In the genomic region with DNA sequence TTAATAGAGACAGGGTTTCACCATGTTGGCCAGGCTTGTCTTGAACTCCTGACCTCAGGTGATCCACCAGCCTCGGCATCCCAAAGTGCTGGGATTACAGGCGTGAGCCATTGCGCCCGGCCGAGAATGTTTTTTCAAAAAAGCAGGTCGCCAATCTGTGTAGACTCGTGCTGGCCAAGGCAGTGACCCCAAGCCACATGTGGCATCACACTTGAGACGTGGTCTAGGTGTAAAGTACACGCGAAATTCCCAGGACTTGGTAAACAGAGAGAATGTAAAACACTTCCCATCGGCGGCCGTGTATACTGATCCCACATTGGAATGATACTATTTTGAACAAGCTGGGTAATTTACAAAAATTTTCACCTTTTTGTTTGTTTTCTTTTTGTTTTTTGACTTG, we compare ENCODE assay signal across 1 cellular context.
TF ChIP-seq lines count a peak whose summit lies in the region.

No MANE protein-coding gene starts in this region.

TF ChIP-seq in GM23338, 12 proteins besides CTCF, POLR2A, EP300 and RAD21 (continued from another document):
- TF ChIP-seq STAT1 (IDR thresholded peaks at IDR 0.05; ENCODE audit: unreplicated experiment), result no peak
- TF ChIP-seq NANOG (IDR thresholded peaks at IDR 0.05; ENCODE audit: borderline replicate concordance), result no peak
